ENCODE assay signal across 31 cellular contexts in genomic region chr11:17924713-17925112, GRCh38.
"Had no signal": no experiment of that assay in that cellular context is flagged by ENCODE, and none has a peak within 500 bp of the region (broad histone marks: within the 10 kb centered on the region; RNA-seq: fewer than 3 reads in every experiment).

No MANE protein-coding gene starts in this region.

- H3K4me3 Mint-ChIP-seq: activated CD4-positive, alpha-beta memory T cell treated with anti-CD3 and anti-CD28 coated beads, Interleukin-2, amount 10 ng/mL, durations not matched to agents 7 days and 5 days; activated CD8-positive, alpha-beta memory T cell treated with anti-CD3 and anti-CD28 coated beads, Interleukin-2, amount 10 ng/mL, durations not matched to agents 7 days and 5 days; activated naive CD4-positive, alpha-beta T cell treated with anti-CD3 and anti-CD28 coated beads, Interleukin-2, amount 10 ng/mL, durations not matched to agents 7 days and 5 days; activated naive CD8-positive, alpha-beta T cell; activated naive CD8-positive, alpha-beta T cell treated with anti-CD3 and anti-CD28 coated beads, Interleukin-2, amount 50 U/mL, for 24 hours had no signal

- H3K27me3 ChIP-seq: brain microvascular endothelial cell had no signal

- H3K4me3 ChIP-seq: PC-9 had no signal

- H3K27ac ChIP-seq: brain microvascular endothelial cell, PC-9, WERI-Rb-1 had no signal

- H3K4me1 Mint-ChIP-seq: activated CD8-positive, alpha-beta memory T cell treated with anti-CD3 and anti-CD28 coated beads, Interleukin-2, amount 10 ng/mL, durations not matched to agents 7 days and 5 days; activated naive CD4-positive, alpha-beta T cell treated with anti-CD3 and anti-CD28 coated beads, Interleukin-2, amount 10 ng/mL, durations not matched to agents 7 days and 5 days; activated naive CD8-positive, alpha-beta T cell treated with anti-CD3 and anti-CD28 coated beads, Interleukin-2, amount 50 U/mL, for 24 hours had no signal

- H3K36me3 ChIP-seq: brain microvascular endothelial cell had no signal

- H3K27ac Mint-ChIP-seq: activated CD4-positive, alpha-beta memory T cell treated with anti-CD3 and anti-CD28 coated beads, Interleukin-2, amount 10 ng/mL, durations not matched to agents 7 days and 5 days; activated CD8-positive, alpha-beta memory T cell treated with anti-CD3 and anti-CD28 coated beads, Interleukin-2, amount 10 ng/mL, durations not matched to agents 7 days and 5 days; activated naive CD8-positive, alpha-beta T cell; activated naive CD8-positive, alpha-beta T cell treated with anti-CD3 and anti-CD28 coated beads, Interleukin-2, amount 50 U/mL, for 24 hours had no signal

- H3K9me3 Mint-ChIP-seq: activated CD4-positive, alpha-beta memory T cell treated with anti-CD3 and anti-CD28 coated beads, Interleukin-2, amount 10 ng/mL, durations not matched to agents 7 days and 5 days; activated naive CD4-positive, alpha-beta T cell treated with anti-CD3 and anti-CD28 coated beads, Interleukin-2, amount 10 ng/mL, durations not matched to agents 7 days and 5 days; activated naive CD8-positive, alpha-beta T cell treated with anti-CD3 and anti-CD28 coated beads, Interleukin-2, amount 50 U/mL, for 24 hours had no signal

- DNase-seq: activated CD4-positive, alpha-beta memory T cell treated with anti-CD3 and anti-CD28 coated beads, Interleukin-2, amount 10 ng/mL, durations not matched to agents 7 days and 5 days; activated CD4-positive, alpha-beta T cell treated with anti-CD3 and anti-CD28 coated beads for 1 hour; activated CD4-positive, alpha-beta T cell treated with anti-CD3 and anti-CD28 coated beads for 48 hours; activated CD4-positive, CD25-positive, alpha-beta regulatory T cell; activated CD8-positive, alpha-beta memory T cell treated with anti-CD3 and anti-CD28 coated beads for 24 hours; activated CD8-positive, alpha-beta memory T cell treated with anti-CD3 and anti-CD28 coated beads, Interleukin-2, amount 10 ng/mL, durations not matched to agents 7 days and 5 days; activated CD8-positive, alpha-beta memory T cell treated with anti-CD3 and anti-CD28 coated beads, Interleukin-2, amount 50 U/mL, for 48 hours; activated effector memory CD4-positive, alpha-beta T cell treated with Interleukin-2 at 50 U/mL for 16 hours; activated naive CD4-positive, alpha-beta T cell treated with anti-CD3 and anti-CD28 coated beads, Interleukin-2, amount 10 ng/mL, durations not matched to agents 7 days and 5 days; activated naive CD8-positive, alpha-beta T cell treated with anti-CD3 and anti-CD28 coated beads, Interleukin-2, amount 50 U/mL, for 24 hours; activated T-cell treated with anti-CD3 and anti-CD28 coated beads, Interleukin-2, amount 50 U/mL, for 48 hours; anterior cingulate cortex; brain microvascular endothelial cell; central memory CD4-positive, alpha-beta T cell; Karpas-422; MM.1S; MV-4-11; NCI-H1092; NCI-H1436 treated with DMSO at 0.1 percent for 48 hours; NCI-H1694 treated with DMSO at 0.1 percent for 48 hours; NCI-H2029; NCI-H345; NCI-H524 treated with DMSO at 0.1 percent for 48 hours; PC-9; Right ventricle myocardium superior; SW 1271; T-helper 1 cell; T-helper 2 cell; T-helper 9 cell; WERI-Rb-1 had no signal

- ATAC-seq: activated CD8-positive, alpha-beta memory T cell treated with anti-CD3 and anti-CD28 coated beads, Interleukin-2, amount 10 ng/mL, durations not matched to agents 7 days and 5 days; activated naive CD8-positive, alpha-beta T cell treated with anti-CD3 and anti-CD28 coated beads, Interleukin-2, amount 50 U/mL, for 24 hours had no signal

- H3K27me3 Mint-ChIP-seq: activated CD4-positive, alpha-beta memory T cell treated with anti-CD3 and anti-CD28 coated beads, Interleukin-2, amount 10 ng/mL, durations not matched to agents 7 days and 5 days; activated CD8-positive, alpha-beta memory T cell treated with anti-CD3 and anti-CD28 coated beads, Interleukin-2, amount 10 ng/mL, durations not matched to agents 7 days and 5 days; activated naive CD4-positive, alpha-beta T cell treated with anti-CD3 and anti-CD28 coated beads, Interleukin-2, amount 10 ng/mL, durations not matched to agents 7 days and 5 days; activated naive CD8-positive, alpha-beta T cell; activated naive CD8-positive, alpha-beta T cell treated with anti-CD3 and anti-CD28 coated beads, Interleukin-2, amount 50 U/mL, for 24 hours had no signal
